1 cellular context compared by ENCODE assay signal in genomic region chr22:31350410-31350863, GRCh38.
TF ChIP-seq lines count a peak whose summit lies in the region.

No MANE protein-coding gene starts in this region.

TF ChIP-seq in K562, 482 proteins besides CTCF, POLR2A, EP300 and RAD21 (continued from another document):
- TF ChIP-seq ESRRA (IDR thresholded peaks at IDR 0.05; ENCODE audit: borderline replicate concordance, low read depth) (0 out of 2 replicates have a peak, but pooled peaks have one; percentile 30), HLTF (IDR thresholded peaks at IDR 0.05) (no peak), MCM5 (IDR thresholded peaks at IDR 0.05; ENCODE audit: low read depth) (no peak), RCOR1 (IDR thresholded peaks at IDR 0.05; ENCODE audit: borderline replicate concordance in 1 of 2, low read depth in 2 of 2, low read length in 2 of 2) (0 out of 4 replicates have a peak, but pooled peaks of 1 of the 2 experiments have one; percentile 33), CHD2 (IDR thresholded peaks at IDR 0.05; ENCODE audit: low read depth, low read length) (no peak), CSDE1 (IDR thresholded peaks at IDR 0.05) (peak in 1 of 2 experiments; percentile 81; a peak in 2 of 4 replicates), NFIC (IDR thresholded peaks at IDR 0.05) (peak; percentile 59), RFX1 (IDR thresholded peaks at IDR 0.05) (peak; percentile 97), CTBP1 (IDR thresholded peaks at IDR 0.05; ENCODE audit: borderline replicate concordance) (peak; percentile 51; the same call in 1 of the 2 replicates)
